ENCODE assay signal across 21 cellular contexts in genomic region chr3:120180731-120181412, GRCh38.
"Had no signal": no experiment of that assay in that cellular context is flagged by ENCODE, and none has a peak within 500 bp of the region (broad histone marks: within the 10 kb centered on the region; RNA-seq: fewer than 3 reads in every experiment).

No MANE protein-coding gene starts in this region.

- H3K4me3 ChIP-seq: gastroesophageal sphincter, hepatocyte, lower lobe of right lung, mucosa of descending colon, skin epidermis, testis, transverse colon, uterus had no signal

- H3K36me3 ChIP-seq: gastroesophageal sphincter, lower lobe of right lung, transverse colon, uterus had no signal

- H3K27ac ChIP-seq: epithelial cell of prostate, gastroesophageal sphincter, hepatocyte, lower lobe of right lung, skin epidermis, testis, transverse colon, uterus had no signal

- ATAC-seq: activated CD4-positive, alpha-beta T cell treated with anti-CD3 and anti-CD28 coated beads for 36 hours; activated CD8-positive, alpha-beta memory T cell treated with anti-CD3 and anti-CD28 coated beads, Interleukin-2, amount 10 ng/mL, durations not matched to agents 7 days and 5 days; activated CD8-positive, alpha-beta T cell treated with anti-CD3 and anti-CD28 coated beads, Interleukin-2, amount 10 ng/mL, durations not matched to agents 7 days and 5 days; activated naive CD4-positive, alpha-beta T cell treated with anti-CD3 and anti-CD28 coated beads, Interleukin-2, amount 50 U/mL, for 72 hours; activated T-cell treated with anti-CD3 and anti-CD28 coated beads, Interleukin-2, amount 50 U/mL, for 72 hours; gastroesophageal sphincter; lower lobe of right lung; sciatic nerve had no signal

- H3K4me2 ChIP-seq: hepatocyte had no signal

- H3K9me3 ChIP-seq: gastroesophageal sphincter, lower lobe of right lung, mucosa of descending colon, testis, transverse colon, uterus had no signal

- DNase-seq: activated CD4-positive, alpha-beta T cell treated with anti-CD3 and anti-CD28 coated beads for 36 hours; activated CD4-positive, CD25-positive, alpha-beta regulatory T cell; activated CD8-positive, alpha-beta memory T cell treated with anti-CD3 and anti-CD28 coated beads, Interleukin-2, amount 10 ng/mL, durations not matched to agents 7 days and 5 days; activated CD8-positive, alpha-beta T cell treated with anti-CD3 and anti-CD28 coated beads, Interleukin-2, amount 10 ng/mL, durations not matched to agents 7 days and 5 days; activated naive CD4-positive, alpha-beta T cell; activated T-cell treated with anti-CD3 and anti-CD28 coated beads, Interleukin-2, amount 50 U/mL, for 72 hours; effector CD4-positive, alpha-beta T cell; lower lobe of right lung; stimulated activated CD4-positive, alpha-beta T cell treated with anti-CD3 and anti-CD28 coated beads, Interleukin-12 subunit alpha, Interleukin-12 subunit beta, amount 100 ng/mL, for 4 hours; stimulated activated CD4-positive, alpha-beta T cell treated with anti-CD3 and anti-CD28 coated beads, Interleukin-4, amount 100 ng/mL, for 1 hour; stimulated activated naive CD8-positive, alpha-beta T cell treated with anti-CD3 and anti-CD28 coated beads, Interleukin-15, Interleukin-2, amounts not matched to agents 100 U/mL and 50 U/mL, for 24 hours; testis; transverse colon; uterus had no signal

- H3K27me3 ChIP-seq: gastroesophageal sphincter, hepatocyte, testis, transverse colon, uterus had no signal

- H3K4me1 ChIP-seq: testis, uterus had no signal

- H2AFZ ChIP-seq: hepatocyte had no signal

- H3K79me2 ChIP-seq: hepatocyte had no signal
